In the genomic region with DNA sequence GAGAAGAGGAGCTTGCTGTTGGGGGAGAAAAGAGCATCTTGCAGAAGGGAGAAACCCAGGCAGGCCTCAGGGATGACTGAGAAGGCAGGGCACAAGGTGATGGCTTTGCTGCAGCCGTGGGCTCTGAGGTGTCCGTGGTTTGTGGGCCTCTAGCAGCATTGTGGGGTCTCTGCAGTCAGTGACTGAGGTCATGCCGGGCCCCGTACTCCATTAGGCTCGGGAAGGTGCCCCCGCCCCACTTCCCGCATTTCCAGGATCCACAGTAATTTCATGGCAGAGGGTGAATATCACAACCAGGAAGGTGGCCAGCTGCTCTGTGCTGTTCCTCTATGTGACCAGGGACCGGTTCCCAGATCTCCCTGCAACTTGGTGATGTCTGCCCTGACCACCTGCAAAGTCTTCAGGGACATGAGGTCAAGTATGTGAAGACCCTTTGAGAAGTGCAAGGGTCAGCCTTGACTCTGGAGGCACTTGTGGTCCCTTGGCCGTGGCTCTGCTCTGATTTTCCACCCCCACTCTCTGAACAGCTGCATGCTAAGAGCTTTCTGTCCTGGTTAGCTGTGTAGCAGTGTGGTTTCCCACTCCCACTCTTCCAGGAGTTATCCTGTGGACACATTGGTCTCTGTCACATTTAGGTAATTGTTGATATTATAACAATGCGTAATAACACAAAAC, we compare ENCODE assay signal across 11 cellular contexts. TPM values are rescaled to one million over a fixed set of nuclear protein-coding genes. Genes with fewer than 3 reads are reported as not detected.
DNase-seq lines count a peak whose midpoint lies in the region; ATAC-seq, FAIRE-seq and TF ChIP-seq lines count a peak whose summit lies in the region.
"Had no signal": no experiment of that assay in that cellular context is flagged by ENCODE, and none has a peak within 500 bp of the region (broad histone marks: within the 10 kb centered on the region; RNA-seq: fewer than 3 reads in every experiment).

No MANE protein-coding gene starts in this region.

- H3K4me3 ChIP-seq in Caco-2 (ENCODE audit: low read depth, low read length) (no peak overlapping the region), OCI-LY1 (ENCODE audit: low read depth, low read length, poor library complexity, severe bottlenecking) (peak overlapping the region; percentile 77), endothelial cell of umbilical vein (replicated peaks in 1 of 3; ENCODE audit: insufficient read depth in 1 of 3, low read depth in 1 of 3, low read length in 3 of 3) (no peak overlapping the region), prostate gland (no peak overlapping the region), HAP-1 (no peak overlapping the region)

- H3K4me3 Mint-ChIP-seq in Caco-2 (ENCODE audit: unreplicated experiment), result peak overlapping the region; percentile 86

- H4K20me1 ChIP-seq in OCI-LY1 (ENCODE audit: insufficient read depth, low read length) (no peaks in the 10 kb centered on the region), endothelial cell of umbilical vein (replicated peaks; ENCODE audit: control insufficient read depth, extremely low read depth, insufficient read depth, low read length) (no peaks in the 10 kb centered on the region)

- H3K9ac ChIP-seq in OCI-LY1 (ENCODE audit: low read length), result peak overlapping the region; percentile 77; the same call in 1 of the 2 replicates
- H3K9ac ChIP-seq in endothelial cell of umbilical vein (replicated peaks; ENCODE audit: extremely low read depth, insufficient read depth, low read length), result no peak overlapping the region

- BruUV-seq in Caco-2 (replicated peaks; lab: Mats Ljungman, UMichigan) (no TSS peak), endothelial cell of umbilical vein (replicated peaks; lab: Mats Ljungman, UMichigan) (TSS peak; percentile 1)

- TF ChIP-seq POLR2A in endothelial cell of umbilical vein (IDR thresholded peaks at IDR 0.05; ENCODE audit: low read depth, low read length), result no peak
- no peak for TF ChIP-seq POLR2A in prostate gland (IDR thresholded peaks at IDR 0.05)

- H3K79me2 ChIP-seq in OCI-LY1 (ENCODE audit: insufficient read depth, low read length) (peaks cover 63% of the 10 kb centered on the region), endothelial cell of umbilical vein (ENCODE audit: control insufficient read depth, insufficient read depth, low read length) (peaks cover 22% of the 10 kb centered on the region)

- no peak for TF ChIP-seq CTCF in Caco-2 (IDR thresholded peaks at IDR 0.05; ENCODE audit: insufficient read depth in 1 of 2, low read depth in 1 of 2, low read length in 1 of 2, severe bottlenecking in 1 of 2, unreplicated experiment in 1 of 2)
- no peak for TF ChIP-seq CTCF in OCI-LY1 (IDR thresholded peaks at IDR 0.05; ENCODE audit: low read length)
- TF ChIP-seq CTCF in endothelial cell of umbilical vein (IDR thresholded peaks at IDR 0.05; ENCODE audit: extremely low read depth in 1 of 2, insufficient read depth in 1 of 2, low read depth in 1 of 2, low read length in 2 of 2), result no peak
- no peak for TF ChIP-seq CTCF in prostate gland (IDR thresholded peaks at IDR 0.05)

- H3K27me3 Mint-ChIP-seq in Caco-2 (ENCODE audit: insufficient read depth, unreplicated experiment), result no peaks in the 10 kb centered on the region

- H3K4me1 ChIP-seq in Caco-2, result peaks cover 8% of the 10 kb centered on the region; the same call in 1 of the 2 replicates
- peaks cover 63% of the 10 kb centered on the region for H3K4me1 ChIP-seq in OCI-LY1 (ENCODE audit: insufficient read depth, low read length, severe bottlenecking)
- H3K4me1 ChIP-seq in endothelial cell of umbilical vein (ENCODE audit: control insufficient read depth, extremely low read depth, insufficient read depth, low read length), result peaks cover 5% of the 10 kb centered on the region
- H3K4me1 ChIP-seq in prostate gland (replicated peaks), result peaks cover 14% of the 10 kb centered on the region
- H3K4me1 ChIP-seq in HAP-1, result peaks cover 1% of the 10 kb centered on the region

- no peak for DNase-seq in Caco-2
- DNase-seq in endothelial cell of umbilical vein (ENCODE audit: low read depth, low spot score), result no peak
- no peak for DNase-seq in prostate gland (ENCODE audit: low spot score)
- DNase-seq in HAP-1 (ENCODE audit: low spot score in 2 of 2), result no peak
- no peak for DNase-seq in posterior vena cava (ENCODE audit: low spot score)
- DNase-seq: activated CD4-positive, CD25-positive, alpha-beta regulatory T cell treated with anti-CD3 and anti-CD28 coated beads, Interleukin-2, amount 50 U/mL, for 72 hours; NCI-H510A treated with DMSO at 0.1 percent for 48 hours had no signal

- intact Hi-C loops in Caco-2 (cut with micrococcal nuclease; ENCODE audit: unreplicated experiment), result no loop called here
- intact Hi-C loops in endothelial cell of umbilical vein (cut with micrococcal nuclease), result no loop called here
- intact Hi-C loops in prostate gland (cut with DNase I), result no loop called here
- intact Hi-C loops in posterior vena cava (cut with DNase I), result loop anchor here in 1 of 2 donors (10.0 kb wide), 1 partner anchor 115 kb away; no protein-coding TSS in a partner anchor

- dilution Hi-C loops in endothelial cell of umbilical vein (cut with MboI; ENCODE audit: extremely low pct_ligation_motif_present, low sequenced_read_pairs), result no loop called here

- no peaks in the 10 kb centered on the region for H3K9me3 Mint-ChIP-seq in Caco-2 (ENCODE audit: unreplicated experiment)

- CTCF ChIA-PET in Caco-2 (lab: Charles Lee) (no interaction called here), endothelial cell of umbilical vein (lab: Charles Lee) (interaction anchor here (1.9 kb wide), 1 partner anchor 104 kb away, joined by 9 read pairs; no protein-coding TSS in a partner anchor)

- H3K4me2 ChIP-seq in OCI-LY1 (ENCODE audit: low read length) (peak overlapping the region; percentile 96), endothelial cell of umbilical vein (ENCODE audit: insufficient read depth, low read length) (no peak overlapping the region)

- H3K36me3 ChIP-seq in Caco-2 (ENCODE audit: control insufficient read depth, insufficient read depth, low read length) (no peaks in the 10 kb centered on the region; the same call in none of the 2 replicates), OCI-LY1 (ENCODE audit: insufficient read depth, low read length) (peaks cover 26% of the 10 kb centered on the region; the same call in 1 of the 2 replicates), endothelial cell of umbilical vein (ENCODE audit: control insufficient read depth in 2 of 2, extremely low read depth in 1 of 2, insufficient read depth in 2 of 2, low read length in 2 of 2) (no peaks in the 10 kb centered on the region), prostate gland (no peaks in the 10 kb centered on the region), HAP-1 (replicated peaks) (no peaks in the 10 kb centered on the region; the same call in 1 of the 2 replicates)

- no peak for FAIRE-seq in endothelial cell of umbilical vein (lab: Jason Lieb, UNC)
- FAIRE-seq: colon had no signal

- H3K27ac Mint-ChIP-seq in Caco-2 (ENCODE audit: unreplicated experiment), result peak overlapping the region; percentile 80

- no peaks in the 10 kb centered on the region for H3K9me2 ChIP-seq in OCI-LY1 (ENCODE audit: low read depth, low read length)

- peaks cover 13% of the 10 kb centered on the region for H3K36me3 Mint-ChIP-seq in Caco-2 (ENCODE audit: insufficient read depth, unreplicated experiment)

- no peaks in the 10 kb centered on the region for H3K9me1 ChIP-seq in endothelial cell of umbilical vein (replicated peaks; ENCODE audit: control insufficient read depth, extremely low read depth, insufficient read depth, low read length)

- no peaks in the 10 kb centered on the region for H3K9me3 ChIP-seq in Caco-2
- H3K9me3 ChIP-seq in OCI-LY1 (ENCODE audit: low read length), result no peaks in the 10 kb centered on the region
- H3K9me3 ChIP-seq in endothelial cell of umbilical vein (replicated peaks; ENCODE audit: control insufficient read depth, insufficient read depth, low read length), result no peaks in the 10 kb centered on the region
- no peaks in the 10 kb centered on the region for H3K9me3 ChIP-seq in prostate gland
- H3K9me3 ChIP-seq in HAP-1, result no peaks in the 10 kb centered on the region

- ATAC-seq in GM18868 (IDR thresholded peaks at IDR 0.05; ENCODE audit: unreplicated experiment) (no peak), GM21723 (IDR thresholded peaks at IDR 0.05; ENCODE audit: unreplicated experiment) (no peak)

- no peaks in the 10 kb centered on the region for H3K4me1 Mint-ChIP-seq in Caco-2 (ENCODE audit: low read depth, unreplicated experiment)

- 74% methylated on average over 10 of the region's 10 CpGs for WGBS in prostate gland

- H3K27me3 ChIP-seq in Caco-2 (replicated peaks; ENCODE audit: control insufficient read depth, insufficient read depth, low read length), result no peaks in the 10 kb centered on the region
- no peaks in the 10 kb centered on the region for H3K27me3 ChIP-seq in OCI-LY1 (ENCODE audit: insufficient read depth, low read length)
- H3K27me3 ChIP-seq in endothelial cell of umbilical vein (ENCODE audit: control insufficient read depth in 2 of 2, insufficient read depth in 2 of 2, low read length in 2 of 2), result no peaks in the 10 kb centered on the region
- H3K27me3 ChIP-seq in prostate gland (replicated peaks; ENCODE audit: insufficient read depth), result no peaks in the 10 kb centered on the region
- H3K27me3 ChIP-seq in HAP-1 (ENCODE audit: low read depth), result no peaks in the 10 kb centered on the region

- in situ Hi-C loops in HAP-1 (cut with MboI; ENCODE audit: low sequenced_read_pairs), result no loop called here

- POLR2A ChIA-PET in Caco-2 (lab: Charles Lee), result no interaction called here
- POLR2A ChIA-PET in endothelial cell of umbilical vein (lab: Charles Lee), result no interaction called here

- H3K27ac ChIP-seq in OCI-LY1 (ENCODE audit: low read depth, low read length, poor library complexity, severe bottlenecking), result peak overlapping the region; percentile 84
- H3K27ac ChIP-seq in endothelial cell of umbilical vein (ENCODE audit: insufficient read depth, low read depth, low read length), result no peak overlapping the region
- H3K27ac ChIP-seq in prostate gland, result peak overlapping the region; percentile 97 to 99

- H3F3A ChIP-seq in OCI-LY1 (ENCODE audit: insufficient read depth, low read length), result no peaks in the 10 kb centered on the region

- H2AFZ ChIP-seq in OCI-LY1 (ENCODE audit: low read length), result no peak overlapping the region
- H2AFZ ChIP-seq in endothelial cell of umbilical vein (ENCODE audit: low read depth, low read length), result no peak overlapping the region

TF ChIP-seq in endothelial cell of umbilical vein, 7 proteins besides CTCF, POLR2A, EP300 and RAD21 (continues in another document):
- TF ChIP-seq GATA2 (IDR thresholded peaks at IDR 0.05; ENCODE audit: insufficient read depth, insufficient read length, low read depth, low read length), result no peak

RNA-seq across cellular contexts. Expression of a gene that starts 3.6 kb away (rescaled TPM):
- total RNA-seq in Caco-2 (2022) (16.6 and 18.8 TPM in 2 replicates), endothelial cell of umbilical vein (30.1 and 31.9 TPM in 2 replicates), prostate gland (10 to 100 TPM; 16.6 to 56.5 TPM), posterior vena cava (10 to 100 TPM; 49.6 to 97.8 TPM)
- 10.1 TPM in 2 replicates for polyA plus RNA-seq in endothelial cell of umbilical vein
- 12.0 and 12.9 TPM in 2 replicates for polyA plus RNA-seq in endothelial cell of umbilical vein (2011; cell fraction: cytosol; rRNA removed)
- 9.5 and 9.7 TPM in 2 replicates for polyA plus RNA-seq in endothelial cell of umbilical vein (2011; cell fraction: nucleus; rRNA removed)
- 22.6 and 23.3 TPM in 2 replicates for polyA plus RNA-seq in endothelial cell of umbilical vein (2012)
- 16.2 and 16.8 TPM in 2 replicates for polyA minus RNA-seq in endothelial cell of umbilical vein
- polyA minus RNA-seq in endothelial cell of umbilical vein (2011; cell fraction: cytosol; rRNA and poly(A)+ RNA removed), result 34.2 TPM
- polyA minus RNA-seq in endothelial cell of umbilical vein (2011; cell fraction: nucleus; rRNA and poly(A)+ RNA removed), result 4.9 and 5.0 TPM in 2 replicates
